ENCODE assay signal across 9 cellular contexts in the genomic region with DNA sequence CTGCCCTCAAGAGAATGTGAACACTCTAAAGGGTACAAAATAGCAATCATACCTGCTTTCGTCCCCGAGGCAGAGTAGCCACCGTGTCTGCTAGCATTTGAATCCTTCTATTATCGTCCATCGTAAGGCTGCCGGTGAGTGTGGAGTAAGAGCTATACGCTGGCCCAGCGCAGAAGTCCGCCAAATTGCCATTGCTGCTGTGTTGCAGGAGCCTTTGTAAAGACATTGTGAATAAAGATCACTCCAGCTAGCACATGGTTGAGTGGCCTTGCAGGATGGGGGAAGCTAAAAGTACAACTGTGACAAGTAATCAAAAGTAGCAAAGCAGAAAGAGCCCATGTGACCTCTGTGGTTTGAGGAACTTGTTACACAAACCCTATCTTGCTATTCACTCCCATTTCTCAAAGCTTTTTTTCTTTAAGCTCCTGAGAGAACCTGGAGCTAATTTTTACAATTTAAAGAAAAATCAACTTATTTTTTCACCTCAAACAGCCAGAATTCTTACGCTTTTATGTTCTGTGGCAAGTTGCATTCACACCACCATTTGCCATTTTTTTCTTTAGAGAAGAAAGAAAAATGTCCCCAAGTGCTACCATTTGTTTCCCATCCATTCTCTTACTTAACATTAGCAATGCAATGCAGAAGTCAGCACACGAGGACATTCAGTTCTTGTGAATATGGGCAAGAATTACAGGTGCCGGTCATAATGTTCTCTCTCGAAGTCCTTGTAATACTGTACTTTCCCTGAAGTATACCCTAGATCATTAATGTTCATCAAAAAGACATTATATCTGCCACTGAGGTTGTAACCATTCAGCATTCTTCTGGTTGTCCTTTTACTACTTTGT. TPM values are rescaled to one million over a fixed set of nuclear protein-coding genes. Genes with fewer than 3 reads are reported as not detected.
A peak's percentile ranks its signal among the peaks of the same experiment; 100 is the strongest.
DNase-seq lines count a peak whose midpoint lies in the region; ATAC-seq and TF ChIP-seq lines count a peak whose summit lies in the region.
"Had no signal": no experiment of that assay in that cellular context is flagged by ENCODE, and none has a peak within 500 bp of the region (broad histone marks: within the 10 kb centered on the region; RNA-seq: fewer than 3 reads in every experiment).

A gene (minus strand): TSS at position 295 of the 848 bp plus-strand sequence. CDS start 69 bp downstream, at position 226.

- peak within 1 kb of the TSS; percentile 92 to 98 (median 94) for H3K27ac Mint-ChIP-seq in CD8-positive, alpha-beta memory T cell
- H3K27ac Mint-ChIP-seq in IgD-negative memory B cell = peak within 1 kb of the TSS; percentile 87 to 98 (median 98)
- H3K27ac Mint-ChIP-seq in activated CD8-positive, alpha-beta T cell treated with anti-CD3 and anti-CD28 coated beads for 36 hours = peak within 1 kb of the TSS; percentile 94

- peak; percentile 19 to 80 (median 65) for DNase-seq in CD8-positive, alpha-beta memory T cell
- DNase-seq in activated CD8-positive, alpha-beta T cell treated with anti-CD3 and anti-CD28 coated beads for 36 hours = peak; percentile 82
- DNase-seq in kidney tubule cell (ENCODE audit: low spot score) (peak; percentile 16), NCI-H187 (lab: John Stamatoyannopoulos, UW) (no peak), COLO668 (lab: John Stamatoyannopoulos, UW; ENCODE audit: unreplicated experiment) (no peak)
- DNase-seq in stimulated activated naive CD4-positive, alpha-beta T cell treated with Interleukin-2 at 50 U/mL for 16 hours (lab: John Stamatoyannopoulos, UW) = peak; percentile 29

- H3K4me3 Mint-ChIP-seq in CD8-positive, alpha-beta memory T cell = peak within 1 kb of the TSS; percentile 93 to 99 (median 96)
- peak within 1 kb of the TSS; percentile 89 to 99 (median 98) for H3K4me3 Mint-ChIP-seq in IgD-negative memory B cell
- H3K4me3 Mint-ChIP-seq in activated CD8-positive, alpha-beta T cell treated with anti-CD3 and anti-CD28 coated beads for 36 hours = peak within 1 kb of the TSS; percentile 90

- no peaks in the 10 kb centered on the region for H3K27me3 ChIP-seq in CD8-positive, alpha-beta memory T cell (ENCODE audit: insufficient read depth, low read length, poor library complexity, severe bottlenecking)

- CTCF ChIA-PET in CD8-positive, alpha-beta memory T cell (lab: Charles Lee) = interaction anchor here (0.8 to 2.5 kb wide), 15 partner anchors 10 to 184 kb away, joined by 3 to 22 read pairs (median 4); no protein-coding TSS in a partner anchor
- CTCF ChIA-PET in activated CD8-positive, alpha-beta T cell treated with anti-CD3 and anti-CD28 coated beads for 36 hours (lab: Charles Lee) = interaction anchor here (0.7 to 3.2 kb wide), 13 partner anchors 10 to 116 kb away, joined by 3 to 16 read pairs (median 5); no protein-coding TSS in a partner anchor

- POLR2A ChIA-PET in CD8-positive, alpha-beta memory T cell (lab: Charles Lee) = interaction anchor here (0.7 to 2.5 kb wide), 10 partner anchors 10 to 432 kb away, joined by 3 to 25 read pairs (median 6); no protein-coding TSS in a partner anchor
- POLR2A ChIA-PET in activated CD8-positive, alpha-beta T cell treated with anti-CD3 and anti-CD28 coated beads for 36 hours (lab: Charles Lee) = interaction anchor here (0.6 to 27.4 kb wide), 12 partner anchors 17 to 454 kb away, joined by 3 to 1592 read pairs (median 4); a partner anchor contains a TSS

- no peaks in the 10 kb centered on the region for H3K27me3 Mint-ChIP-seq in CD8-positive, alpha-beta memory T cell
- no peaks in the 10 kb centered on the region for H3K27me3 Mint-ChIP-seq in IgD-negative memory B cell
- no peaks in the 10 kb centered on the region for H3K27me3 Mint-ChIP-seq in activated CD8-positive, alpha-beta T cell treated with anti-CD3 and anti-CD28 coated beads for 36 hours

- no peaks in the 10 kb centered on the region for H3K9me3 Mint-ChIP-seq in CD8-positive, alpha-beta memory T cell
- H3K9me3 Mint-ChIP-seq in IgD-negative memory B cell = no peaks in the 10 kb centered on the region
- no peaks in the 10 kb centered on the region for H3K9me3 Mint-ChIP-seq in activated CD8-positive, alpha-beta T cell treated with anti-CD3 and anti-CD28 coated beads for 36 hours

- peaks cover 38% of the 10 kb centered on the region for H3K4me1 ChIP-seq in CD8-positive, alpha-beta memory T cell (ENCODE audit: insufficient read depth, low read length)

- TF ChIP-seq CTCF in activated CD8-positive, alpha-beta T cell treated with anti-CD3 and anti-CD28 coated beads for 36 hours (IDR thresholded peaks at IDR 0.05) = no peak

- H3K27ac ChIP-seq in CD8-positive, alpha-beta memory T cell (ENCODE audit: low read depth, low read length) = peak within 1 kb of the TSS; percentile 84

- peaks cover 44 to 49% (median 47%) of the 10 kb centered on the region in 3 donors for H3K4me1 Mint-ChIP-seq in CD8-positive, alpha-beta memory T cell
- H3K4me1 Mint-ChIP-seq in IgD-negative memory B cell = peaks cover 27 to 40% (median 33%) of the 10 kb centered on the region in 3 donors
- peaks cover 35% of the 10 kb centered on the region for H3K4me1 Mint-ChIP-seq in activated CD8-positive, alpha-beta T cell treated with anti-CD3 and anti-CD28 coated beads for 36 hours (ENCODE audit: low read depth)

- H3K4me3 ChIP-seq in CD8-positive, alpha-beta memory T cell (ENCODE audit: low read length) = peak within 1 kb of the TSS; percentile 93

- peaks cover 17% of the 10 kb centered on the region for H3K36me3 ChIP-seq in CD8-positive, alpha-beta memory T cell (ENCODE audit: insufficient read depth, low read length)

- H3K9me3 ChIP-seq in CD8-positive, alpha-beta memory T cell (ENCODE audit: low read length) = no peaks in the 10 kb centered on the region

- H3K36me3 Mint-ChIP-seq in CD8-positive, alpha-beta memory T cell = peaks cover 21 to 56% (median 35%) of the 10 kb centered on the region in 3 donors
- peaks cover 17% of the 10 kb centered on the region for H3K36me3 Mint-ChIP-seq in IgD-negative memory B cell
- H3K36me3 Mint-ChIP-seq in activated CD8-positive, alpha-beta T cell treated with anti-CD3 and anti-CD28 coated beads for 36 hours (ENCODE audit: low read depth) = peaks cover 59% of the 10 kb centered on the region

- peak; percentile 49 for ATAC-seq in GM21381 (IDR thresholded peaks at IDR 0.05; ENCODE audit: unreplicated experiment)
- peak; percentile 43 for ATAC-seq in activated CD8-positive, alpha-beta T cell treated with anti-CD3 and anti-CD28 coated beads for 36 hours

- intact Hi-C loops in activated CD8-positive, alpha-beta T cell treated with anti-CD3 and anti-CD28 coated beads for 36 hours (cut with micrococcal nuclease) = loop anchor here (2.0 kb wide), 2 partner anchors 21 to 33 kb away; no protein-coding TSS in a partner anchor

RNA-seq across cellular contexts. Expression of the gene that starts here (rescaled TPM):
- 100 to 1,000 TPM; 195 to 202 TPM for total RNA-seq in CD8-positive, alpha-beta memory T cell
- 144 TPM for polyA plus RNA-seq in CD8-positive, alpha-beta memory T cell
- 83.6 TPM for polyA plus RNA-seq in IgD-negative memory B cell
- 100 to 1,000 TPM; 514 to 520 TPM for total RNA-seq in activated CD8-positive, alpha-beta T cell treated with anti-CD3 and anti-CD28 coated beads for 36 hours
- total RNA-seq: bronchial epithelial cell had no signal

Comparison
In these comparisons a context has a peak if more than half of its experiments do, and no peak if none do; other contexts are left out.
1. DNase-seq: peak in CD8-positive, alpha-beta memory T cell (5 of 5), activated CD8-positive, alpha-beta T cell treated with anti-CD3 and anti-CD28 coated beads for 36 hours (single experiment), kidney tubule cell (single experiment) and stimulated activated naive CD4-positive, alpha-beta T cell treated with Interleukin-2 at 50 U/mL for 16 hours (single experiment); none in NCI-H187 (0 of 2) and COLO668 (single experiment).
2. Peak in every context shown above with its lines, with median percentiles within 50 percentile points of each other: H3K27ac Mint-ChIP-seq and H3K4me3 Mint-ChIP-seq.